In genomic region chr5:93381057-93381456, GRCh38 we compare ENCODE assay signal across 20 cellular contexts.
"Had no signal": no experiment of that assay in that cellular context is flagged by ENCODE, and none has a peak within 500 bp of the region (broad histone marks: within the 10 kb centered on the region; RNA-seq: fewer than 3 reads in every experiment).

No MANE protein-coding gene starts in this region.

- FAIRE-seq: keratinocyte had no signal

- H3K4me1 Mint-ChIP-seq: activated CD8-positive, alpha-beta memory T cell treated with anti-CD3 and anti-CD28 coated beads, Interleukin-2, amount 10 ng/mL, durations not matched to agents 7 days and 5 days; activated naive CD8-positive, alpha-beta T cell treated with anti-CD3 and anti-CD28 coated beads, Interleukin-2, amount 50 U/mL, for 24 hours; endodermal cell; memory B cell; naive thymus-derived CD8-positive, alpha-beta T cell; stimulated activated naive CD8-positive, alpha-beta T cell treated with anti-CD3 and anti-CD28 coated beads, Interleukin-15, amount 100 ng/mL, for 72 hours had no signal

- H3K4me3 ChIP-seq: cardiac muscle cell, dorsolateral prefrontal cortex, left ventricle myocardium inferior, right atrium auricular region, spleen had no signal

- H3K4me1 ChIP-seq: left ventricle myocardium inferior, right atrium auricular region, spleen had no signal

- H3K27me3 ChIP-seq: dorsolateral prefrontal cortex, right atrium auricular region, spleen had no signal

- H3K9me3 Mint-ChIP-seq: activated naive CD4-positive, alpha-beta T cell treated with anti-CD3 and anti-CD28 coated beads for 36 hours; activated T-helper 2 cell treated with anti-CD3 and anti-CD28 coated beads, Interferon-gamma antibody, Interleukin-2, Interleukin-4, amounts not matched to agents 10 μg/mL and 5 μg/mL and 100 μg/mL, durations not matched to agents 14 hours and 24 hours and 36 hours; endodermal cell; type B pancreatic cell had no signal

- H3K9me3 ChIP-seq: right atrium auricular region, spleen had no signal

- H3K27ac ChIP-seq: cardiac muscle cell, dorsolateral prefrontal cortex, left ventricle myocardium inferior, right atrium auricular region, spleen, VCaP had no signal

- H3K36me3 ChIP-seq: cardiac muscle cell, left ventricle myocardium inferior, right atrium auricular region, spleen had no signal

- ATAC-seq: activated CD8-positive, alpha-beta memory T cell treated with anti-CD3 and anti-CD28 coated beads, Interleukin-2, amount 10 ng/mL, durations not matched to agents 7 days and 5 days; activated naive CD8-positive, alpha-beta T cell treated with anti-CD3 and anti-CD28 coated beads, Interleukin-2, amount 50 U/mL, for 24 hours; naive thymus-derived CD8-positive, alpha-beta T cell; stimulated activated naive CD8-positive, alpha-beta T cell treated with anti-CD3 and anti-CD28 coated beads, Interleukin-15, amount 100 ng/mL, for 72 hours had no signal

- DNase-seq: activated CD4-positive, alpha-beta T cell treated with anti-CD3 and anti-CD28 coated beads, Interleukin-2, amount 50 U/mL, for 48 hours; activated CD8-positive, alpha-beta memory T cell treated with anti-CD3 and anti-CD28 coated beads, Interleukin-2, amount 10 ng/mL, durations not matched to agents 7 days and 5 days; activated naive CD4-positive, alpha-beta T cell treated with anti-CD3 and anti-CD28 coated beads for 36 hours; activated naive CD8-positive, alpha-beta T cell treated with anti-CD3 and anti-CD28 coated beads, Interleukin-2, amount 50 U/mL, for 24 hours; activated T-cell treated with anti-CD3 and anti-CD28 coated beads, Interleukin-2, amount 50 U/mL, for 1 hour; aorta; dorsolateral prefrontal cortex; endodermal cell; left ventricle myocardium inferior; naive thymus-derived CD8-positive, alpha-beta T cell; spleen; stimulated activated CD4-positive, alpha-beta T cell treated with anti-CD3 and anti-CD28 coated beads, Interleukin-1b, Interleukin-23, amount 100 ng/mL, for 48 hours; stimulated activated naive CD8-positive, alpha-beta T cell treated with anti-CD3 and anti-CD28 coated beads, Interleukin-15, amount 100 ng/mL, for 72 hours had no signal

- H3K4me3 Mint-ChIP-seq: activated CD8-positive, alpha-beta memory T cell treated with anti-CD3 and anti-CD28 coated beads, Interleukin-2, amount 10 ng/mL, durations not matched to agents 7 days and 5 days; activated naive CD4-positive, alpha-beta T cell treated with anti-CD3 and anti-CD28 coated beads for 36 hours; activated naive CD8-positive, alpha-beta T cell treated with anti-CD3 and anti-CD28 coated beads, Interleukin-2, amount 50 U/mL, for 24 hours; endodermal cell; memory B cell; naive thymus-derived CD8-positive, alpha-beta T cell; stimulated activated naive CD8-positive, alpha-beta T cell treated with anti-CD3 and anti-CD28 coated beads, Interleukin-15, amount 100 ng/mL, for 72 hours; type B pancreatic cell had no signal

- H3K27me3 Mint-ChIP-seq: activated CD8-positive, alpha-beta memory T cell treated with anti-CD3 and anti-CD28 coated beads, Interleukin-2, amount 10 ng/mL, durations not matched to agents 7 days and 5 days; memory B cell; stimulated activated naive CD8-positive, alpha-beta T cell treated with anti-CD3 and anti-CD28 coated beads, Interleukin-15, amount 100 ng/mL, for 72 hours had no signal

- H3K36me3 Mint-ChIP-seq: activated CD8-positive, alpha-beta memory T cell treated with anti-CD3 and anti-CD28 coated beads, Interleukin-2, amount 10 ng/mL, durations not matched to agents 7 days and 5 days; memory B cell; naive thymus-derived CD8-positive, alpha-beta T cell; type B pancreatic cell had no signal

- H3K27ac Mint-ChIP-seq: activated CD8-positive, alpha-beta memory T cell treated with anti-CD3 and anti-CD28 coated beads, Interleukin-2, amount 10 ng/mL, durations not matched to agents 7 days and 5 days; activated naive CD4-positive, alpha-beta T cell treated with anti-CD3 and anti-CD28 coated beads for 36 hours; activated naive CD8-positive, alpha-beta T cell treated with anti-CD3 and anti-CD28 coated beads, Interleukin-2, amount 50 U/mL, for 24 hours; activated T-helper 2 cell treated with anti-CD3 and anti-CD28 coated beads, Interferon-gamma antibody, Interleukin-2, Interleukin-4, amounts not matched to agents 10 μg/mL and 5 μg/mL and 100 μg/mL, durations not matched to agents 14 hours and 24 hours and 36 hours; endodermal cell; memory B cell; naive thymus-derived CD8-positive, alpha-beta T cell; stimulated activated naive CD8-positive, alpha-beta T cell treated with anti-CD3 and anti-CD28 coated beads, Interleukin-15, amount 100 ng/mL, for 72 hours; type B pancreatic cell had no signal
